Comparison of ENCODE assay signal across 15 cellular contexts in the genomic region with DNA sequence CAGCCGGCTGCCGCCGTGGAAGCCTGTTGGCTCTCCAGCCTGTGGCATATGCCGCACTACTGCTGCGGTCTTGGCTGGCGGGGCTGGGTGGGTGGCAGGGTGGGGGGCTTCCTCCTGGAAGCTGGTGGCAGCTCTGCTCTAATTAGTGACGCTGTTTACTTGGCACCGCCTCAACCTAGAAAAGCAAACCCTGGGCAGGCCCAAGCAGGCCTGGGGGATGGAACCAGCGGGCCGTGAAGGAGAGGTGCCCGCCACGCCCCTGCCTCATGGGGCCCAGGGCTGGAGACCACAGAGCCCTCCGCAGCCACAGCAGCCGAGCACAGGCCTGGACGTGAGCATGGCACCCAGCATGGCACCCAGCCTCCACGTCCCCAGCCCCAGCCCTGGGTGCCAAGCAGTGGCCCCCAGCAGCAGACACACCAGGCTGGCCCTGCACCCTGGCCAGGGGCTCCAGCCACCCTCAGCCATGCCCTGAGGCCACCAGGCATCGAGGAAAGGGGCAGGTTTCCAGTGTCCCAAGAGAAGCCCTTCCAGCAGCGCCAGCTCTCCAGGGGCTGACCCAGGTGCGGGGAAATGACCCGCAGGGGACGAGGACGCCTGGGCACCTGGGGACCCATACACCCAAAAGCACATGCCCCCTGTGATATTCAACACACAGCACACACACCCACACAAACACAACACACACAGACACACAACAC. TPM values are rescaled to one million over a fixed set of nuclear protein-coding genes. Genes with fewer than 3 reads are reported as not detected.
DNase-seq lines count a peak whose midpoint lies in the region; ATAC-seq, FAIRE-seq and TF ChIP-seq lines count a peak whose summit lies in the region.
"Had no signal": no experiment of that assay in that cellular context is flagged by ENCODE, and none has a peak within 500 bp of the region (broad histone marks: within the 10 kb centered on the region; RNA-seq: fewer than 3 reads in every experiment).

No MANE protein-coding gene starts in this region.

- no peak for TF ChIP-seq POLR2A in uterus (IDR thresholded peaks at IDR 0.05)

- no peaks in the 10 kb centered on the region for H3K36me3 ChIP-seq in uterus
- H3K36me3 ChIP-seq: pancreas had no signal

- TF ChIP-seq EP300 in Ishikawa (IDR thresholded peaks at IDR 0.05; ENCODE audit: borderline replicate concordance), result no peak

- FAIRE-seq in GM19239 (lab: Jason Lieb, UNC), result no peak
- FAIRE-seq: colon, pancreas had no signal

- no peaks in the 10 kb centered on the region for H3K4me1 ChIP-seq in uterus
- H3K4me1 ChIP-seq: pancreas had no signal

- ATAC-seq in GM19328 (IDR thresholded peaks at IDR 0.05; ENCODE audit: unreplicated experiment), result no peak
- ATAC-seq: activated naive CD4-positive, alpha-beta T cell treated with anti-CD3 and anti-CD28 coated beads, Interleukin-2, amount 50 U/mL, for 72 hours; pancreas had no signal

- no peak for TF ChIP-seq RAD21 in Ishikawa (IDR thresholded peaks at IDR 0.05; ENCODE audit: low read depth)

- intact Hi-C loops in uterus (cut with DNase I; ENCODE audit: low total_unique reads), result no loop called here

- H3K9me3 Mint-ChIP-seq in glutamatergic neuron (ENCODE audit: unreplicated experiment), result peaks cover 10% of the 10 kb centered on the region
- H3K9me3 Mint-ChIP-seq: activated naive CD4-positive, alpha-beta T cell treated with anti-CD3 and anti-CD28 coated beads, Interleukin-2, amount 50 U/mL, for 72 hours; CD4-positive, CD25-positive, alpha-beta regulatory T cell; T-cell had no signal

- TF ChIP-seq CTCF in glutamatergic neuron (IDR thresholded peaks at IDR 0.05; ENCODE audit: partially characterized antibody, unreplicated experiment), result no peak
- TF ChIP-seq CTCF in uterus (IDR thresholded peaks at IDR 0.05), result no peak

- peak; percentile 96 for DNase-seq in COR-L47 (lab: John Stamatoyannopoulos, UW)
- peak; percentile 76 to 87 for DNase-seq in NCI-H446 (lab: John Stamatoyannopoulos, UW)
- peak; percentile 47 for DNase-seq in glutamatergic neuron
- DNase-seq in uterus, result no peak
- DNase-seq in OCI-M1 (lab: John Stamatoyannopoulos, UW), result no peak
- DNase-seq in GM19239 (ENCODE audit: insufficient read length, low spot score), result no peak
- DNase-seq: activated CD4-positive, alpha-beta T cell treated with anti-CD3 and anti-CD28 coated beads, Interleukin-2, amount 50 U/mL, for 48 hours; stimulated activated CD4-positive, alpha-beta T cell treated with anti-CD3 and anti-CD28 coated beads, Interleukin-2, amount 100 ng/mL, for 48 hours had no signal

- H3K27me3 Mint-ChIP-seq in glutamatergic neuron (ENCODE audit: unreplicated experiment), result peaks cover 4% of the 10 kb centered on the region
- H3K27me3 Mint-ChIP-seq: CD4-positive, CD25-positive, alpha-beta regulatory T cell had no signal

- no peak overlapping the region for H3K27ac ChIP-seq in uterus
- H3K27ac ChIP-seq: pancreas had no signal

- H3K4me3 Mint-ChIP-seq in glutamatergic neuron (ENCODE audit: unreplicated experiment), result no peak overlapping the region
- H3K4me3 Mint-ChIP-seq: CD4-positive, CD25-positive, alpha-beta regulatory T cell; T-cell had no signal

- no peak overlapping the region for H3K4me3 ChIP-seq in uterus
- H3K4me3 ChIP-seq: pancreas had no signal

- peaks cover 7% of the 10 kb centered on the region for H3K4me1 Mint-ChIP-seq in glutamatergic neuron (ENCODE audit: low read depth, unreplicated experiment)

- no peak overlapping the region for H3K27ac Mint-ChIP-seq in glutamatergic neuron (ENCODE audit: unreplicated experiment)
- H3K27ac Mint-ChIP-seq: activated naive CD4-positive, alpha-beta T cell treated with anti-CD3 and anti-CD28 coated beads, Interleukin-2, amount 50 U/mL, for 72 hours; CD4-positive, CD25-positive, alpha-beta regulatory T cell; T-cell had no signal

- no peaks in the 10 kb centered on the region for H3K36me3 Mint-ChIP-seq in glutamatergic neuron (ENCODE audit: unreplicated experiment)
- H3K36me3 Mint-ChIP-seq: activated naive CD4-positive, alpha-beta T cell treated with anti-CD3 and anti-CD28 coated beads, Interleukin-2, amount 50 U/mL, for 72 hours; CD4-positive, CD25-positive, alpha-beta regulatory T cell; T-cell had no signal

- no peaks in the 10 kb centered on the region for H3K9me3 ChIP-seq in uterus
- H3K9me3 ChIP-seq: pancreas had no signal

- H3K27me3 ChIP-seq in uterus, result no peaks in the 10 kb centered on the region
- H3K27me3 ChIP-seq: pancreas had no signal

TF ChIP-seq in Ishikawa, 13 proteins besides CTCF, POLR2A, EP300 and RAD21:
- no peak for TF ChIP-seq EGR1 (IDR thresholded peaks at IDR 0.05)
- TF ChIP-seq NFIC (IDR thresholded peaks at IDR 0.05), result peak; percentile 57; the same call in 1 of the 2 replicates
- no peak for TF ChIP-seq TCF12 (IDR thresholded peaks at IDR 0.05; ENCODE audit: low read depth)
- peak; percentile 92 for TF ChIP-seq ZBTB7A (IDR thresholded peaks at IDR 0.05; ENCODE audit: low read depth)

RNA-seq across cellular contexts. Expression of gene CCDC187, which starts 5.4 kb away (rescaled TPM):
- total RNA-seq in glutamatergic neuron (ENCODE audit: unreplicated experiment) (15.8 TPM), uterus (1 to 10 TPM in 2 of 4 donors, under 1 TPM in 2; 0.27 to 5.1 (median 2.2) TPM)
- total RNA-seq: CD4-positive, CD25-positive, alpha-beta regulatory T cell had no signal

RNA-seq across cellular contexts. Expression of gene GPSM1, which starts 18.1 kb away (rescaled TPM):
- 140 TPM for total RNA-seq in glutamatergic neuron (ENCODE audit: unreplicated experiment)
- total RNA-seq in uterus, result 10 to 100 TPM in 2 of 4 donors, 1 to 10 TPM in 2; 4.4 to 43.6 (median 24.1) TPM

RNA-seq across cellular contexts. Expression of gene DNLZ, which starts 54.3 kb away (rescaled TPM):
- total RNA-seq in glutamatergic neuron (ENCODE audit: unreplicated experiment), result 16.5 TPM
- 10 to 100 TPM in 3 of 4 donors, 1 to 10 TPM in 1; 6.8 to 29.4 (median 27.3) TPM for total RNA-seq in uterus

Comparison
In these comparisons a context has a peak if more than half of its experiments do, and no peak if none do; other contexts are left out.
1. DNase-seq: peak in COR-L47 (single experiment), NCI-H446 (2 of 2) and glutamatergic neuron (single experiment); none in uterus (0 of 2), OCI-M1 (single experiment) and GM19239 (single experiment).